Comparison of ENCODE assay signal across 18 cellular contexts in genomic region chr10:30476511-30476910, GRCh38.
"Had no signal": no experiment of that assay in that cellular context is flagged by ENCODE, and none has a peak within 500 bp of the region (broad histone marks: within the 10 kb centered on the region; RNA-seq: fewer than 3 reads in every experiment).

No MANE protein-coding gene starts in this region.

- H3K4me3 Mint-ChIP-seq: naive thymus-derived CD8-positive, alpha-beta T cell; neural progenitor cell; stimulated activated naive CD8-positive, alpha-beta T cell treated with anti-CD3 and anti-CD28 coated beads, Interleukin-15, amount 100 ng/mL, for 72 hours had no signal

- DNase-seq: colonic mucosa; dorsolateral prefrontal cortex; effector memory CD4-positive, alpha-beta T cell; esophagus squamous epithelium; foreskin fibroblast; glutamatergic neuron; islet precursor cell; left lung; naive thymus-derived CD8-positive, alpha-beta T cell; nucleus accumbens; ovary; right cardiac atrium; stimulated activated CD4-positive, alpha-beta T cell treated with anti-CD3 and anti-CD28 coated beads, Interleukin-2, amount 100 ng/mL, for 48 hours; stimulated activated naive CD8-positive, alpha-beta T cell treated with anti-CD3 and anti-CD28 coated beads, Interleukin-15, amount 100 ng/mL, for 72 hours; testis; transverse colon had no signal

- ATAC-seq: gastroesophageal sphincter; left lung; naive thymus-derived CD8-positive, alpha-beta T cell; right cardiac atrium; stimulated activated naive CD8-positive, alpha-beta T cell treated with anti-CD3 and anti-CD28 coated beads, Interleukin-15, amount 100 ng/mL, for 72 hours had no signal

- H3K36me3 Mint-ChIP-seq: neural progenitor cell had no signal

- H3K27ac Mint-ChIP-seq: stimulated activated naive CD8-positive, alpha-beta T cell treated with anti-CD3 and anti-CD28 coated beads, Interleukin-15, amount 100 ng/mL, for 72 hours had no signal

- H3K4me1 Mint-ChIP-seq: neural progenitor cell had no signal
